Comparison of ENCODE assay signal across 9 cellular contexts in the genomic region with DNA sequence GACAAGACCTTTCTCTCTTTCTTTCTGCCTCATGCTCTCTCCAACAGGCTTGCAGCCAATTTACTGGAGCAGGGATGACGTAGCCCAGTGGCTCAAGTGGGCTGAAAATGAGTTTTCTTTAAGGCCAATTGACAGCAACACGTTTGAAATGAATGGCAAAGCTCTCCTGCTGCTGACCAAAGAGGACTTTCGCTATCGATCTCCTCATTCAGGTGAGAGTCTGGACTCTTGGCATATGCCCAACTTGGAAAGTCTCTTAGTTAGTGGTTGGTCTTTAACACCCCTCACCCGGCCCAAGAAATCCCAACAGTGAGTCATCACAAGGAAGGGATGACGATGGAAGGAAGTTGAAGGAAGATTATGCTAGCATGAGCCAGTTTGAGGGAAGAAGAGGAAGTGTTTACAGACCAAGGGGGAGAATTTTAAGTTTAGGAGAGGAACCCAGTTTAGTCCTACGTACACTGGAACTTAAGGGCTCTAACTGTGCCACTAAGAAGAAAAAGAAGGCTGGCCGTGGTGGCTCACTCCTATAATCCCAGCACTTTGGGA.
DNase-seq lines count a peak whose midpoint lies in the region; ATAC-seq, FAIRE-seq and TF ChIP-seq lines count a peak whose summit lies in the region.
"Had no signal": no experiment of that assay in that cellular context is flagged by ENCODE, and none has a peak within 500 bp of the region (broad histone marks: within the 10 kb centered on the region; RNA-seq: fewer than 3 reads in every experiment).

No MANE protein-coding gene starts in this region.

- no peak for TF ChIP-seq CTCF in endothelial cell (IDR thresholded peaks at IDR 0.05; ENCODE audit: unreplicated experiment)
- TF ChIP-seq CTCF in parathyroid adenoma (IDR thresholded peaks at IDR 0.05) = no peak
- no peak for TF ChIP-seq CTCF in GM13976 (IDR thresholded peaks at IDR 0.05; ENCODE audit: borderline replicate concordance, control extremely low read depth, extremely low read depth, insufficient read depth, missing control alignments)
- no peak for TF ChIP-seq CTCF in type B pancreatic cell (conservative IDR thresholded peaks at IDR 0.05)

- no peak for ATAC-seq in GM18502 (IDR thresholded peaks at IDR 0.05; ENCODE audit: poor library complexity, unreplicated experiment)

- H3K4me3 ChIP-seq in parathyroid adenoma (ENCODE audit: low read depth, low read length) = no peak overlapping the region
- H3K4me3 ChIP-seq: SK-N-MC had no signal

- no peaks in the 10 kb centered on the region for H3K27me3 ChIP-seq in parathyroid adenoma (ENCODE audit: control insufficient read depth, insufficient read depth, low read length)

- no peaks in the 10 kb centered on the region for H3K9me3 Mint-ChIP-seq in endothelial cell (ENCODE audit: unreplicated experiment)
- H3K9me3 Mint-ChIP-seq in type B pancreatic cell = peaks cover 5% of the 10 kb centered on the region

- peaks cover 24% of the 10 kb centered on the region for H3K4me1 ChIP-seq in parathyroid adenoma

- H3K36me3 ChIP-seq in parathyroid adenoma (ENCODE audit: control insufficient read depth, insufficient read depth, low read length) = no peaks in the 10 kb centered on the region

- no peaks in the 10 kb centered on the region for H3K9me3 ChIP-seq in parathyroid adenoma (ENCODE audit: control insufficient read depth, low read length)

- DNase-seq in GM12891 (ENCODE audit: insufficient read length, low spot score) (no peak), NCI-H446 treated with DMSO at 0.1 percent for 48 hours (lab: John Stamatoyannopoulos, UW) (peak; percentile 21), endothelial cell (ENCODE audit: low spot score) (no peak), GM13976 (ENCODE audit: low spot score) (no peak), NCI-H146 (lab: John Stamatoyannopoulos, UW) (no peak), type B pancreatic cell (ENCODE audit: extremely low spot score, unreplicated experiment) (no peak)

- no peak overlapping the region for H3K9ac ChIP-seq in parathyroid adenoma

- peak overlapping the region; percentile 68 for H3K4me3 Mint-ChIP-seq in endothelial cell (ENCODE audit: unreplicated experiment)
- H3K4me3 Mint-ChIP-seq in type B pancreatic cell = no peak overlapping the region

- in situ Hi-C loops in GM13976 (cut with MboI; ENCODE audit: low sequenced_read_pairs, unreplicated experiment) = no loop called here

- peak overlapping the region; percentile 30 for H3K27ac ChIP-seq in parathyroid adenoma
- H3K27ac ChIP-seq: SK-N-MC had no signal

- peak; percentile 47 for FAIRE-seq in GM12891 (lab: Jason Lieb, UNC)

- no peak overlapping the region for H3K4me2 ChIP-seq in parathyroid adenoma (ENCODE audit: low read length)

- no peak overlapping the region for H2AFZ ChIP-seq in parathyroid adenoma

- H3K79me2 ChIP-seq in parathyroid adenoma = peaks cover 9% of the 10 kb centered on the region

- H3K27ac Mint-ChIP-seq in endothelial cell (ENCODE audit: unreplicated experiment) (peak overlapping the region; percentile 84), type B pancreatic cell (no peak overlapping the region)

- H3K36me3 Mint-ChIP-seq in endothelial cell (ENCODE audit: low read depth, unreplicated experiment) = peaks cover 41% of the 10 kb centered on the region
- peaks cover 53% of the 10 kb centered on the region for H3K36me3 Mint-ChIP-seq in type B pancreatic cell

- no peak for TF ChIP-seq POLR2A in GM12891 (IDR thresholded peaks at IDR 0.05; ENCODE audit: low read depth, low read length)

- H3K27me3 Mint-ChIP-seq in endothelial cell (ENCODE audit: unreplicated experiment) = peaks cover 16% of the 10 kb centered on the region
- no peaks in the 10 kb centered on the region for H3K27me3 Mint-ChIP-seq in type B pancreatic cell

- peaks cover 53% of the 10 kb centered on the region for H3K4me1 Mint-ChIP-seq in endothelial cell (ENCODE audit: unreplicated experiment)
- H3K4me1 Mint-ChIP-seq in type B pancreatic cell (ENCODE audit: unreplicated experiment) = no peaks in the 10 kb centered on the region

TF ChIP-seq in GM12891, 5 proteins besides CTCF, POLR2A, EP300 and RAD21:
- TF ChIP-seq TAF1 (IDR thresholded peaks at IDR 0.05; ENCODE audit: low read depth, low read length) = no peak
- TF ChIP-seq POU2F2 (IDR thresholded peaks at IDR 0.05; ENCODE audit: low read depth, low read length) = no peak
- TF ChIP-seq SPI1 (IDR thresholded peaks at IDR 0.05; ENCODE audit: low read depth, low read length) = no peak
- TF ChIP-seq POLR2AphosphoS5 (IDR thresholded peaks at IDR 0.05; ENCODE audit: low read depth, low read length) = no peak
- TF ChIP-seq PAX5 (IDR thresholded peaks at IDR 0.05; ENCODE audit: insufficient read depth, low read length, severe bottlenecking) = no peak
